ENCODE assay signal across 8 cellular contexts in the genomic region with DNA sequence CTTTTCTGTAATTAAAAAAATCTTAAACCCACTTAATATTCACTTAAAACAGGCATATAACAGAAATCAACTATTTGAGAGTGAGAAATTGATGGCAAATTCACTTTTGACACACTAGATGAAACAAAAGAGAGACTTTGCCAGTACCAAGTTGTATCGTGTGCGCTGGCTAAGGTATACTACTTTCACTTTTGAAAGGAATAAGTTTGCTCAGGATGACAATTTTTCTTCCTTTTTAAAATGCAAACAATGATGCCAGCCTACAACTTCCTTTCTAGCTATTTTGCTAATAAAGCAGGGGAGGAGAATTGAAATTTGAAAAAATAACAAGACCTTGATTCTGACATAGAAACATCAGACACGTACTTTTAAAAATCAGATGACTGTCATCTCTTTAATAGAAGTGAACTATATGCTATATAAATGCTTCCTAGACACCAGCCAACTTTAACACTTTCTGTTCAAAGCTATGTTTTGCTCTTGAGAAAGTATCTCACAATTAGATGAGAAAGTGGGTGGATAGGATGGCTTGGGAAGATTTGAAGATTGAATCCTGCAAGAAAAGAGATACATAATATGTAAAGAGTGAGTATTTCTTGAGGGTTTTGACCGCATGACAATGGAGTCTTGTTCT. TPM values are rescaled to one million over a fixed set of nuclear protein-coding genes. Genes with fewer than 3 reads are reported as not detected.
A peak's percentile ranks its signal among the peaks of the same experiment; 100 is the strongest.
DNase-seq lines count a peak whose midpoint lies in the region; ATAC-seq, FAIRE-seq and TF ChIP-seq lines count a peak whose summit lies in the region.

No MANE protein-coding gene starts in this region.

- TF ChIP-seq RAD21 in HepG2 (CRISPR knock-in tag; IDR thresholded peaks at IDR 0.05): no peak

- intact Hi-C loops in HepG2 (cut with micrococcal nuclease; ENCODE audit: unreplicated experiment): no loop called here

- H3K27ac ChIP-seq in temporal lobe (ENCODE audit: low read depth, low read length): peak overlapping the region; percentile 95
- H3K27ac ChIP-seq in HepG2 (ENCODE audit: extremely low read length, insufficient read depth, low read length): no peak overlapping the region

- H3K36me3 Mint-ChIP-seq in T-helper 1 cell treated with Interleukin-12 subunit alpha and Interleukin-12 subunit beta and Interleukin-4 antibody, amounts not matched to agents 30 μg/mL and 1 μg/mL, for 36 hours (ENCODE audit: low read depth): no peaks in the 10 kb centered on the region
- H3K36me3 Mint-ChIP-seq in activated naive CD8-positive, alpha-beta T cell: no peaks in the 10 kb centered on the region

- H3K27me3 ChIP-seq in HepG2 (ENCODE audit: control insufficient read depth in 1 of 2, insufficient read depth in 2 of 2, low read length in 2 of 2): no peaks in the 10 kb centered on the region

- no peak for ATAC-seq in HepG2

- no peak overlapping the region for H3K4me2 ChIP-seq in HepG2 (ENCODE audit: low read depth, low read length)

- peaks cover 16% of the 10 kb centered on the region for H3K27me3 Mint-ChIP-seq in T-helper 1 cell treated with Interleukin-12 subunit alpha and Interleukin-12 subunit beta and Interleukin-4 antibody, amounts not matched to agents 30 μg/mL and 1 μg/mL, for 36 hours (ENCODE audit: low read depth)
- H3K27me3 Mint-ChIP-seq in activated naive CD8-positive, alpha-beta T cell: peaks cover 5% of the 10 kb centered on the region

- no peak for TF ChIP-seq POLR2A in HepG2 (IDR thresholded peaks at IDR 0.05; ENCODE audit: insufficient read depth in 1 of 2, low read depth in 2 of 2, low read length in 2 of 2)

- H3K27ac Mint-ChIP-seq in T-helper 1 cell treated with Interleukin-12 subunit alpha and Interleukin-12 subunit beta and Interleukin-4 antibody, amounts not matched to agents 30 μg/mL and 1 μg/mL, for 36 hours: no peak overlapping the region
- no peak overlapping the region for H3K27ac Mint-ChIP-seq in activated naive CD8-positive, alpha-beta T cell

- POLR2A ChIA-PET in HepG2 (lab: Yijun Ruan, JAX): no interaction called here

- TF ChIP-seq EP300 in HepG2 (IDR thresholded peaks at IDR 0.05; ENCODE audit: low read depth in 2 of 2, low read length in 2 of 2): no peak
- no peak for TF ChIP-seq EP300 in HepG2 (CRISPR knock-in tag; IDR thresholded peaks at IDR 0.05; ENCODE audit: borderline replicate concordance)

- no peak for TF ChIP-seq CTCF in HepG2 (CRISPR knock-in tag; IDR thresholded peaks at IDR 0.05)

- H3K9me3 Mint-ChIP-seq in T-helper 1 cell treated with Interleukin-12 subunit alpha and Interleukin-12 subunit beta and Interleukin-4 antibody, amounts not matched to agents 30 μg/mL and 1 μg/mL, for 36 hours: no peaks in the 10 kb centered on the region
- H3K9me3 Mint-ChIP-seq in activated naive CD8-positive, alpha-beta T cell (ENCODE audit: low read depth): no peaks in the 10 kb centered on the region

- H3K36me3 ChIP-seq in HepG2 (replicated peaks in 1 of 2; ENCODE audit: control insufficient read depth in 1 of 2, insufficient read depth in 2 of 2, low read length in 2 of 2): no peaks in the 10 kb centered on the region

- peaks cover 9% of the 10 kb centered on the region for H3K4me1 Mint-ChIP-seq in T-helper 1 cell treated with Interleukin-12 subunit alpha and Interleukin-12 subunit beta and Interleukin-4 antibody, amounts not matched to agents 30 μg/mL and 1 μg/mL, for 36 hours (ENCODE audit: low read depth)
- H3K4me1 Mint-ChIP-seq in activated naive CD8-positive, alpha-beta T cell (ENCODE audit: low read depth): peaks cover 15% of the 10 kb centered on the region

- no peaks in the 10 kb centered on the region for H3K9me3 ChIP-seq in HepG2 (ENCODE audit: low read length)

- CTCF ChIA-PET in HepG2 (lab: Yijun Ruan, JAX; ENCODE audit: low intra/inter-chr PET ratio, low total read pairs): no interaction called here

- in situ Hi-C loops in HepG2 (cut with HindIII; ENCODE audit: extremely low pct_ligation_motif_present, low pct_unique_long_range_greater_than_20kb): no loop called here

- H4K20me1 ChIP-seq in HepG2 (ENCODE audit: insufficient read depth, low read length): no peaks in the 10 kb centered on the region

- no peak for DNase-seq in T-helper 1 cell
- DNase-seq in kidney glomerular epithelial cell (lab: John Stamatoyannopoulos, UW): peak; percentile 46
- DNase-seq in NCI-H524 treated with DMSO at 0.1 percent for 48 hours (lab: John Stamatoyannopoulos, UW): no peak
- DNase-seq in SHP77 treated with DMSO at 0.1 percent for 48 hours (lab: John Stamatoyannopoulos, UW): no peak
- no peak for DNase-seq in HepG2 (ENCODE audit: low spot score)

- H3K79me2 ChIP-seq in HepG2 (ENCODE audit: insufficient read depth, low read length): no peaks in the 10 kb centered on the region

- no peak overlapping the region for H2AFZ ChIP-seq in HepG2 (ENCODE audit: low read length)

- peak overlapping the region; percentile 47 for H3K4me3 Mint-ChIP-seq in T-helper 1 cell treated with Interleukin-12 subunit alpha and Interleukin-12 subunit beta and Interleukin-4 antibody, amounts not matched to agents 30 μg/mL and 1 μg/mL, for 36 hours
- peak overlapping the region; percentile 65 for H3K4me3 Mint-ChIP-seq in activated naive CD8-positive, alpha-beta T cell

- FAIRE-seq in HepG2 (lab: Jason Lieb, UNC): no peak

- H3K4me3 ChIP-seq in HepG2 (replicated peaks in 1 of 3; ENCODE audit: insufficient read depth in 1 of 3, low read depth in 2 of 3, low read length in 3 of 3): no peak overlapping the region

- 67% methylated on average over 4 of the region's 4 CpGs for WGBS in HepG2 (ENCODE audit: low lambda C conversion rate)

- H3K4me1 ChIP-seq in HepG2 (ENCODE audit: insufficient read depth, low read length): no peaks in the 10 kb centered on the region

- H3K9ac ChIP-seq in HepG2 (ENCODE audit: insufficient read depth, low read depth, low read length): no peak overlapping the region

- BruUV-seq in HepG2 (replicated peaks; lab: Mats Ljungman, UMichigan): no TSS peak

TF ChIP-seq in HepG2, 621 proteins besides CTCF, POLR2A, EP300 and RAD21 (continues in another document):
- TF ChIP-seq, protein P1, sequence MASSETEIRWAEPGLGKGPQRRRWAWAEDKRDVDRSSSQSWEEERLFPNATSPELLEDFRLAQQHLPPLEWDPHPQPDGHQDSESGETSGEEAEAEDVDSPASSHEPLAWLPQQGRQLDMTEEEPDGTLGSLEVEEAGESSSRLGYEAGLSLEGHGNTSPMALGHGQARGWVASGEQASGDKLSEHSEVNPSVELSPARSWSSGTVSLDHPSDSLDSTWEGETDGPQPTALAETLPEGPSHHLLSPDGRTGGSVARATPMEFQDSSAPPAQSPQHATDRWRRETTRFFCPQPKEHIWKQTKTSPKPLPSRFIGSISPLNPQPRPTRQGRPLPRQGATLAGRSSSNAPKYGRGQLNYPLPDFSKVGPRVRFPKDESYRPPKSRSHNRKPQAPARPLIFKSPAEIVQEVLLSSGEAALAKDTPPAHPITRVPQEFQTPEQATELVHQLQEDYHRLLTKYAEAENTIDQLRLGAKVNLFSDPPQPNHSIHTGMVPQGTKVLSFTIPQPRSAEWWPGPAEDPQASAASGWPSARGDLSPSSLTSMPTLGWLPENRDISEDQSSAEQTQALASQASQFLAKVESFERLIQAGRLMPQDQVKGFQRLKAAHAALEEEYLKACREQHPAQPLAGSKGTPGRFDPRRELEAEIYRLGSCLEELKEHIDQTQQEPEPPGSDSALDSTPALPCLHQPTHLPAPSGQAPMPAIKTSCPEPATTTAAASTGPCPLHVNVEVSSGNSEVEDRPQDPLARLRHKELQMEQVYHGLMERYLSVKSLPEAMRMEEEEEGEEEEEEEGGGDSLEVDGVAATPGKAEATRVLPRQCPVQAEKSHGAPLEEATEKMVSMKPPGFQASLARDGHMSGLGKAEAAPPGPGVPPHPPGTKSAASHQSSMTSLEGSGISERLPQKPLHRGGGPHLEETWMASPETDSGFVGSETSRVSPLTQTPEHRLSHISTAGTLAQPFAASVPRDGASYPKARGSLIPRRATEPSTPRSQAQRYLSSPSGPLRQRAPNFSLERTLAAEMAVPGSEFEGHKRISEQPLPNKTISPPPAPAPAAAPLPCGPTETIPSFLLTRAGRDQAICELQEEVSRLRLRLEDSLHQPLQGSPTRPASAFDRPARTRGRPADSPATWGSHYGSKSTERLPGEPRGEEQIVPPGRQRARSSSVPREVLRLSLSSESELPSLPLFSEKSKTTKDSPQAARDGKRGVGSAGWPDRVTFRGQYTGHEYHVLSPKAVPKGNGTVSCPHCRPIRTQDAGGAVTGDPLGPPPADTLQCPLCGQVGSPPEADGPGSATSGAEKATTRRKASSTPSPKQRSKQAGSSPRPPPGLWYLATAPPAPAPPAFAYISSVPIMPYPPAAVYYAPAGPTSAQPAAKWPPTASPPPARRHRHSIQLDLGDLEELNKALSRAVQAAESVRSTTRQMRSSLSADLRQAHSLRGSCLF (CRISPR knock-in tag; IDR thresholded peaks at IDR 0.05; ENCODE audit: borderline replicate concordance): no peak
- no peak for TF ChIP-seq SKI (IDR thresholded peaks at IDR 0.05; ENCODE audit: partially characterized antibody)
- TF ChIP-seq IKZF1 (IDR thresholded peaks at IDR 0.05): no peak

RNA-seq across cellular contexts. Expression of gene BLID, which starts 41.6 kb away (rescaled TPM):
- total RNA-seq in temporal lobe: 5.9 TPM
- not detected in 2 replicates for total RNA-seq in HepG2 (2016; rRNA removed; fragmentation: Illumina TruSeq; extraction: Trizol)
- not detected in 2 replicates for total RNA-seq in HepG2 (2016; cell fraction: cytosol; rRNA removed; fragmentation: Illumina TruSeq; extraction: Trizol; ENCODE audit: low read depth)
- total RNA-seq in HepG2 (2016; cell fraction: insoluble cytoplasmic fraction; rRNA removed; fragmentation: Illumina TruSeq; extraction: Trizol): not detected in 2 replicates
- not detected in 2 replicates for total RNA-seq in HepG2 (2016; cell fraction: membrane; rRNA removed; fragmentation: Illumina TruSeq; extraction: Trizol)
- not detected in 2 replicates for total RNA-seq in HepG2 (2016; cell fraction: nucleus; rRNA removed; fragmentation: Illumina TruSeq; extraction: Trizol)
- polyA plus RNA-seq in HepG2 (2011; rRNA removed): not detected in 2 replicates
- polyA plus RNA-seq in HepG2 (2011; cell fraction: cytosol; rRNA removed): not detected in 2 replicates
- polyA plus RNA-seq in HepG2 (2011; cell fraction: nucleus; rRNA removed): not detected in 2 replicates
- polyA plus RNA-seq in HepG2 (2012): not detected in 2 replicates
- polyA plus RNA-seq in HepG2 (2016; cell fraction: cytosol; fragmentation: Illumina TruSeq; extraction: Trizol; ENCODE audit: low read depth): not detected in 2 replicates
- not detected in 2 replicates for polyA plus RNA-seq in HepG2 (2016; cell fraction: insoluble cytoplasmic fraction; fragmentation: Illumina TruSeq; extraction: Trizol; ENCODE audit: low read depth)
- polyA plus RNA-seq in HepG2 (2016; cell fraction: membrane; fragmentation: Illumina TruSeq; extraction: Trizol; ENCODE audit: low read depth): not detected in 2 replicates
- polyA plus RNA-seq in HepG2 (2016; cell fraction: nucleus; fragmentation: Illumina TruSeq; extraction: Trizol; ENCODE audit: insufficient read depth, low read depth): not detected in 2 replicates
- 4.2 TPM in 1 of 2 replicates, not detected in the other for polyA minus RNA-seq in HepG2 (2011; rRNA and poly(A)+ RNA removed; ENCODE audit: low replicate concordance)
- polyA minus RNA-seq in HepG2 (2011; cell fraction: cytosol; rRNA and poly(A)+ RNA removed): not detected in 2 replicates
- polyA minus RNA-seq in HepG2 (2011; cell fraction: nucleus; rRNA and poly(A)+ RNA removed): not detected in 2 replicates
